8 cellular contexts compared by ENCODE assay signal in genomic region chr11:6353367-6353987, GRCh38. TPM values are rescaled to one million over a fixed set of nuclear protein-coding genes. Genes with fewer than 3 reads are reported as not detected.
DNase-seq lines count a peak whose midpoint lies in the region; ATAC-seq and TF ChIP-seq lines count a peak whose summit lies in the region.

No MANE protein-coding gene starts in this region.

- no peak overlapping the region for H3K27ac ChIP-seq in mesenchymal stem cell (ENCODE audit: low read length, poor library complexity, severe bottlenecking)

- H3K27me3 ChIP-seq in BE2C, result no peaks in the 10 kb centered on the region
- no peaks in the 10 kb centered on the region for H3K27me3 ChIP-seq in mesenchymal stem cell (ENCODE audit: control insufficient read depth in 1 of 2, insufficient read depth in 1 of 2, low read length in 2 of 2)

- peak overlapping the region; percentile 10 for H2BK5ac ChIP-seq in mesenchymal stem cell (ENCODE audit: low read depth, low read length, poor library complexity, severe bottlenecking)

- peak overlapping the region; percentile 55 for H4K8ac ChIP-seq in mesenchymal stem cell (ENCODE audit: low read length)

- no peak overlapping the region for H3K4me3 ChIP-seq in BE2C (ENCODE audit: low read depth, low read length)
- no peak overlapping the region for H3K4me3 ChIP-seq in mesenchymal stem cell (ENCODE audit: insufficient read depth in 1 of 2, low read depth in 1 of 2, low read length in 2 of 2)

- H4K91ac ChIP-seq in mesenchymal stem cell (ENCODE audit: low read length), result no peak overlapping the region

- H3K9ac ChIP-seq in mesenchymal stem cell (ENCODE audit: low read length), result peak overlapping the region; percentile 63

- no peak overlapping the region for H3K4ac ChIP-seq in mesenchymal stem cell (ENCODE audit: low read depth in 1 of 2, low read length in 2 of 2)

- H3K4me1 ChIP-seq in BE2C, result no peaks in the 10 kb centered on the region
- peaks cover 26% of the 10 kb centered on the region for H3K4me1 ChIP-seq in mesenchymal stem cell (ENCODE audit: control insufficient read depth, insufficient read depth, low read depth, low read length)

- H3K14ac ChIP-seq in mesenchymal stem cell (ENCODE audit: low read length in 2 of 2), result no peak overlapping the region

- H2AK5ac ChIP-seq in mesenchymal stem cell (ENCODE audit: low read length, severe bottlenecking), result peak overlapping the region; percentile 33

- H2BK15ac ChIP-seq in mesenchymal stem cell (ENCODE audit: low read depth, poor library complexity, severe bottlenecking), result peak overlapping the region; percentile 2

- H3K23ac ChIP-seq in mesenchymal stem cell (ENCODE audit: low read length in 2 of 2), result no peak overlapping the region

- TF ChIP-seq CTCF in BE2C (IDR thresholded peaks at IDR 0.05; ENCODE audit: low read depth, low read length), result peak; percentile 82

- peak overlapping the region; percentile 31 for H2AFZ ChIP-seq in mesenchymal stem cell (ENCODE audit: low read depth, low read length)

- DNase-seq in BE2C, result peak; percentile 31
- peak; percentile 72 for DNase-seq in NCI-H510A (lab: John Stamatoyannopoulos, UW)
- DNase-seq in activated CD4-positive, alpha-beta T cell treated with anti-CD3 and anti-CD28 coated beads, Interleukin-2, amount 50 U/mL, for 4 hours, result peak; percentile 42 to 44
- DNase-seq in effector CD4-positive, alpha-beta T cell, result peak; percentile 23
- DNase-seq in mesenchymal stem cell, result peak; percentile 63
- peak; percentile 4 to 8 for DNase-seq in stimulated activated CD8-positive, alpha-beta memory T cell treated with anti-CD3 and anti-CD28 coated beads, Interleukin-7, amount 100 ng/mL, for 4 hours (ENCODE audit: low read depth in 2 of 2)

- ATAC-seq in GM19035 (IDR thresholded peaks at IDR 0.05; ENCODE audit: unreplicated experiment) (peak; percentile 71), HG03280 (IDR thresholded peaks at IDR 0.05; ENCODE audit: unreplicated experiment) (peak; percentile 85)

- H3K18ac ChIP-seq in mesenchymal stem cell (ENCODE audit: low read depth in 1 of 2, low read length in 2 of 2), result no peak overlapping the region

- H3K9me3 ChIP-seq in BE2C (no peaks in the 10 kb centered on the region), mesenchymal stem cell (ENCODE audit: control insufficient read depth, low read length) (no peaks in the 10 kb centered on the region)

- H3K4me2 ChIP-seq in mesenchymal stem cell (ENCODE audit: low read length, poor library complexity, severe bottlenecking), result no peak overlapping the region

- no peak overlapping the region for H2BK120ac ChIP-seq in mesenchymal stem cell (ENCODE audit: low read depth, low read length)

- H2BK12ac ChIP-seq in mesenchymal stem cell (ENCODE audit: low read length in 2 of 2), result peak overlapping the region in 1 of 2 experiments; percentile 57

- 5% methylated on average over 5 of the region's 5 CpGs for WGBS in mesenchymal stem cell

- no peaks in the 10 kb centered on the region for H3K79me1 ChIP-seq in mesenchymal stem cell (replicated peaks; ENCODE audit: low read length, poor library complexity, severe bottlenecking)

- no peaks in the 10 kb centered on the region for H3K36me3 ChIP-seq in BE2C
- no peaks in the 10 kb centered on the region for H3K36me3 ChIP-seq in mesenchymal stem cell (ENCODE audit: control insufficient read depth in 1 of 2, insufficient read depth in 2 of 2, low read depth in 1 of 2, low read length in 2 of 2)

RNA-seq across cellular contexts. Expression of gene CAVIN3, which starts 33.2 kb away (rescaled TPM):
- not detected for polyA plus RNA-seq in BE2C (2012; ENCODE audit: insufficient read depth, insufficient read length, low read depth)
- 146 TPM for polyA plus RNA-seq in mesenchymal stem cell (2013, experiment 1 of 2)
- 151 TPM for polyA plus RNA-seq in mesenchymal stem cell (2013, experiment 2 of 2)

RNA-seq across cellular contexts. Expression of gene SMPD1, which starts 36.8 kb away (rescaled TPM):
- polyA plus RNA-seq in BE2C (2012; ENCODE audit: insufficient read depth, insufficient read length, low read depth), result 28.3 TPM
- polyA plus RNA-seq in mesenchymal stem cell (2013, experiment 1 of 2), result 60.0 TPM
- polyA plus RNA-seq in mesenchymal stem cell (2013, experiment 2 of 2), result 61.3 TPM

Comparison
In these comparisons a context has a peak if more than half of its experiments do, and no peak if none do; other contexts are left out.
1. DNase-seq: peak in every context shown above with its lines; median percentile 72 in NCI-H510A; 63 in mesenchymal stem cell; 43 in activated CD4-positive, alpha-beta T cell treated with anti-CD3 and anti-CD28 coated beads, Interleukin-2, amount 50 U/mL, for 4 hours; 31 in BE2C; 23 in effector CD4-positive, alpha-beta T cell; 6 in stimulated activated CD8-positive, alpha-beta memory T cell treated with anti-CD3 and anti-CD28 coated beads, Interleukin-7, amount 100 ng/mL, for 4 hours.